In genomic region chr1:41754540-41754939, GRCh38 we compare ENCODE assay signal across 11 cellular contexts.
DNase-seq lines count a peak whose midpoint lies in the region; ATAC-seq, FAIRE-seq and TF ChIP-seq lines count a peak whose summit lies in the region.
"Had no signal": no experiment of that assay in that cellular context is flagged by ENCODE, and none has a peak within 500 bp of the region (broad histone marks: within the 10 kb centered on the region; RNA-seq: fewer than 3 reads in every experiment).

No MANE protein-coding gene starts in this region.

- intact Hi-C loops in Caco-2 (cut with micrococcal nuclease; ENCODE audit: unreplicated experiment), result no loop called here

- no peaks in the 10 kb centered on the region for H3K4me1 Mint-ChIP-seq in Caco-2 (ENCODE audit: low read depth, unreplicated experiment)

- H3K27ac ChIP-seq in C4-2B, result no peak overlapping the region
- H3K27ac ChIP-seq in SU-DHL-6 (ENCODE audit: low read depth, low read length), result peak overlapping the region; percentile 86
- H3K27ac ChIP-seq in brain microvascular endothelial cell, result no peak overlapping the region
- H3K27ac ChIP-seq: RWPE1 had no signal

- peak overlapping the region; percentile 58 for H3K9ac ChIP-seq in SU-DHL-6 (ENCODE audit: low read length)

- POLR2A ChIA-PET in Caco-2 (lab: Charles Lee), result no interaction called here

- no peaks in the 10 kb centered on the region for H3K27me3 ChIP-seq in SU-DHL-6 (ENCODE audit: low read length)
- no peaks in the 10 kb centered on the region for H3K27me3 ChIP-seq in brain microvascular endothelial cell (replicated peaks)
- H3K27me3 ChIP-seq in Caco-2 (replicated peaks; ENCODE audit: control insufficient read depth, insufficient read depth, low read length), result no peaks in the 10 kb centered on the region

- no peaks in the 10 kb centered on the region for H3K9me2 ChIP-seq in SU-DHL-6 (replicated peaks; ENCODE audit: insufficient read depth, low read length)

- no peak overlapping the region for H3K27ac Mint-ChIP-seq in Caco-2 (ENCODE audit: unreplicated experiment)

- no peaks in the 10 kb centered on the region for H4K20me1 ChIP-seq in SU-DHL-6 (ENCODE audit: low read depth, low read length)

- H3F3A ChIP-seq in SU-DHL-6 (ENCODE audit: insufficient read depth), result peaks cover 35% of the 10 kb centered on the region

- peak overlapping the region; percentile 10 for H3K4me3 ChIP-seq in SU-DHL-6 (ENCODE audit: insufficient read depth, low read length, poor library complexity, severe bottlenecking)
- H3K4me3 ChIP-seq in brain microvascular endothelial cell (ENCODE audit: low read depth, low read length), result no peak overlapping the region
- H3K4me3 ChIP-seq in Caco-2 (ENCODE audit: low read depth, low read length), result no peak overlapping the region

- H3K36me3 Mint-ChIP-seq in Caco-2 (ENCODE audit: insufficient read depth, unreplicated experiment), result no peaks in the 10 kb centered on the region

- DNase-seq in brain microvascular endothelial cell (no peak), frontal cortex (ENCODE audit: low spot score in 2 of 2) (no peak), Caco-2 (no peak), GM12892 (ENCODE audit: insufficient read length) (no peak)
- DNase-seq: NCI-H2029, occipital lobe had no signal

- peaks cover 5% of the 10 kb centered on the region for H3K27me3 Mint-ChIP-seq in Caco-2 (ENCODE audit: insufficient read depth, unreplicated experiment)

- no peaks in the 10 kb centered on the region for H3K36me3 ChIP-seq in SU-DHL-6 (ENCODE audit: low read length)
- no peaks in the 10 kb centered on the region for H3K36me3 ChIP-seq in brain microvascular endothelial cell (replicated peaks)
- no peaks in the 10 kb centered on the region for H3K36me3 ChIP-seq in Caco-2 (ENCODE audit: control insufficient read depth, insufficient read depth, low read length)

- TF ChIP-seq CTCF in C4-2B (conservative IDR thresholded peaks at IDR 0.05) (peak; percentile 37), GM12874 (IDR thresholded peaks at IDR 0.05; ENCODE audit: insufficient read depth, low read depth, low read length) (peak; percentile 47), SU-DHL-6 (IDR thresholded peaks at IDR 0.05; ENCODE audit: insufficient read depth, low read length, poor library complexity, severe bottlenecking) (peak; percentile 82), brain microvascular endothelial cell (IDR thresholded peaks at IDR 0.05; ENCODE audit: low read depth, low read length, missing control alignments) (peak; percentile 19), Caco-2 (IDR thresholded peaks at IDR 0.05; ENCODE audit: insufficient read depth in 1 of 2, low read depth in 1 of 2, low read length in 1 of 2, severe bottlenecking in 1 of 2, unreplicated experiment in 1 of 2) (no peak)

- no peaks in the 10 kb centered on the region for H3K4me1 ChIP-seq in Caco-2

- H3K4me2 ChIP-seq in SU-DHL-6 (ENCODE audit: low read depth, low read length, poor library complexity, severe bottlenecking), result peak overlapping the region; percentile 50

- H3K4me3 Mint-ChIP-seq in Caco-2 (ENCODE audit: unreplicated experiment), result no peak overlapping the region

- H2AFZ ChIP-seq in SU-DHL-6 (ENCODE audit: low read depth, low read length, severe bottlenecking), result peak overlapping the region; percentile 50

- no peaks in the 10 kb centered on the region for H3K79me2 ChIP-seq in SU-DHL-6 (ENCODE audit: insufficient read depth, low read length)

- CTCF ChIA-PET in Caco-2 (lab: Charles Lee), result no interaction called here

- ATAC-seq in GM19455 (IDR thresholded peaks at IDR 0.05; ENCODE audit: unreplicated experiment), result no peak

- no peak for TF ChIP-seq POLR2A in GM12892 (IDR thresholded peaks at IDR 0.05; ENCODE audit: low read depth, low read length)

- no peaks in the 10 kb centered on the region for H3K9me3 ChIP-seq in SU-DHL-6 (ENCODE audit: insufficient read depth, low read length)
- H3K9me3 ChIP-seq in Caco-2, result no peaks in the 10 kb centered on the region

- no peak for FAIRE-seq in frontal cortex (lab: Jason Lieb, UNC)
- FAIRE-seq in GM12892 (lab: Jason Lieb, UNC), result no peak

- BruUV-seq in Caco-2 (replicated peaks; lab: Mats Ljungman, UMichigan), result no TSS peak

- no peaks in the 10 kb centered on the region for H3K9me3 Mint-ChIP-seq in Caco-2 (ENCODE audit: unreplicated experiment)

- in situ Hi-C loops in brain microvascular endothelial cell (cut with HindIII; ENCODE audit: low pct_ligation_motif_present, low sequenced_read_pairs), result no loop called here

Comparison
In these comparisons a context has a peak if more than half of its experiments do, and no peak if none do; other contexts are left out.
1. CTCF ChIP-seq: peak in C4-2B (single experiment), GM12874 (single experiment), SU-DHL-6 (single experiment) and brain microvascular endothelial cell (single experiment); none in Caco-2 (0 of 2).